Comparison of ENCODE assay signal across 2 cellular contexts in genomic region chr4:40856836-40857362, GRCh38.
TF ChIP-seq lines count a peak whose summit lies in the region.

No MANE protein-coding gene starts in this region.

TF ChIP-seq in IMR-90, 13 proteins besides CTCF, POLR2A, EP300 and RAD21:
- TF ChIP-seq USF2 (IDR thresholded peaks at IDR 0.05; ENCODE audit: low read depth, low read length) (peak; percentile 62; the same call in 1 of the 2 replicates), ELK1 (IDR thresholded peaks at IDR 0.05; ENCODE audit: borderline replicate concordance, low read depth, low read length) (no peak)

TF ChIP-seq in GM12878, 131 proteins besides CTCF, POLR2A, EP300 and RAD21 (continued from another document):
- peak; percentile 50 for TF ChIP-seq USF1 (IDR thresholded peaks at IDR 0.05; ENCODE audit: borderline replicate concordance, extremely low read length, insufficient read depth, low read depth, low read length)
- peak; percentile 99 for TF ChIP-seq NFXL1 (IDR thresholded peaks at IDR 0.05; ENCODE audit: borderline replicate concordance)
